Comparison of ENCODE assay signal across 8 cellular contexts in genomic region chr1:61337981-61338848, GRCh38.
DNase-seq lines count a peak whose midpoint lies in the region; ATAC-seq and TF ChIP-seq lines count a peak whose summit lies in the region.

No MANE protein-coding gene starts in this region.

- in situ Hi-C loops in HAP-1 (cut with MboI; ENCODE audit: low sequenced_read_pairs): loop anchor here (25.0 kb wide), 1 partner anchor 276 kb away; no protein-coding TSS in a partner anchor

- intact Hi-C loops in A673 (cut with micrococcal nuclease; ENCODE audit: unreplicated experiment): loop anchor here (2.0 to 10.0 kb wide), 4 partner anchors 255 to 514 kb away; partner anchors contain the start of gene NFIA

- peaks cover 39% of the 10 kb centered on the region for H3K4me1 ChIP-seq in A673 (ENCODE audit: insufficient read depth, low read length, poor library complexity, severe bottlenecking)
- H3K4me1 ChIP-seq in HAP-1: peaks cover 30% of the 10 kb centered on the region

- ATAC-seq in GM18502 (IDR thresholded peaks at IDR 0.05; ENCODE audit: poor library complexity, unreplicated experiment): no peak

- DNase-seq in A673 (ENCODE audit: low spot score) (peak; percentile 87), HAP-1 (ENCODE audit: low spot score in 2 of 2) (peak; percentile 73 to 79), NCI-H748 treated with DMSO at 0.1 percent for 48 hours (lab: John Stamatoyannopoulos, UW) (peak; percentile 72), choroid plexus epithelial cell (ENCODE audit: low read depth) (peak; percentile 93), stromal cell of bone marrow (ENCODE audit: low read depth) (peak; percentile 89)
- DNase-seq in NK-92 treated with Interleukin-12 subunit alpha and Interleukin-12 subunit beta, amount 100 ng/mL, for 24 hours (lab: John Stamatoyannopoulos, UW): no peak

- H3K9me3 ChIP-seq in A673 (ENCODE audit: low read depth, low read length, poor library complexity, severe bottlenecking) (no peaks in the 10 kb centered on the region), HAP-1 (no peaks in the 10 kb centered on the region)

- H3K27me3 ChIP-seq in A673 (replicated peaks; ENCODE audit: insufficient read depth, low read depth, low read length, poor library complexity) (no peaks in the 10 kb centered on the region), HAP-1 (ENCODE audit: low read depth) (no peaks in the 10 kb centered on the region), layer of hippocampus (ENCODE audit: control insufficient read depth, insufficient read depth, low read length) (no peaks in the 10 kb centered on the region)

- H3K27ac ChIP-seq in A673 (ENCODE audit: low read depth, low read length, poor library complexity, severe bottlenecking) (peak overlapping the region; percentile 69), layer of hippocampus (ENCODE audit: low read depth, low read length) (peak overlapping the region; percentile 43)

- TF ChIP-seq CTCF in A673 (conservative IDR thresholded peaks at IDR 0.05; ENCODE audit: low read depth, low read length) (peak; percentile 86), choroid plexus epithelial cell (conservative IDR thresholded peaks at IDR 0.05; ENCODE audit: low read depth, low read length) (peak; percentile 70)

- H3K36me3 ChIP-seq in A673 (ENCODE audit: insufficient read depth, low read length, poor library complexity, severe bottlenecking) (peaks cover 3% of the 10 kb centered on the region), HAP-1 (replicated peaks) (no peaks in the 10 kb centered on the region)

- H3K4me3 ChIP-seq in A673 (ENCODE audit: low read depth, low read length, poor library complexity, severe bottlenecking) (peak overlapping the region; percentile 33), HAP-1 (peak overlapping the region; percentile 0; the same call in 1 of the 2 replicates), choroid plexus epithelial cell (ENCODE audit: low read depth, low read length) (peak overlapping the region; percentile 18)

- POLR2A ChIA-PET in A673 (lab: Charles Lee; ENCODE audit: low non-redundant PET): no interaction called here

- BruUV-seq in A673 (replicated peaks; lab: Mats Ljungman, UMichigan): no TSS peak

- CTCF ChIA-PET in A673 (lab: Charles Lee): interaction anchor here (0.5 to 1.2 kb wide), 3 partner anchors 54 to 515 kb away, joined by 3 to 11 read pairs (median 3); no protein-coding TSS in a partner anchor
